Comparison of ENCODE assay signal across 10 cellular contexts in genomic region chr20:22490287-22491187, GRCh38.
DNase-seq lines count a peak whose midpoint lies in the region; ATAC-seq and TF ChIP-seq lines count a peak whose summit lies in the region.
"Had no signal": no experiment of that assay in that cellular context is flagged by ENCODE, and none has a peak within 500 bp of the region (broad histone marks: within the 10 kb centered on the region; RNA-seq: fewer than 3 reads in every experiment).

No MANE protein-coding gene starts in this region.

- peaks cover 16% of the 10 kb centered on the region for H3K4me1 Mint-ChIP-seq in nephron progenitor cell

- TF ChIP-seq CTCF in nephron progenitor cell (IDR thresholded peaks at IDR 0.05): no peak

- peaks cover 29% of the 10 kb centered on the region for H3K27me3 Mint-ChIP-seq in nephron progenitor cell (ENCODE audit: low read depth, poor library complexity)
- H3K27me3 Mint-ChIP-seq: activated CD4-positive, alpha-beta memory T cell treated with anti-CD3 and anti-CD28 coated beads for 36 hours had no signal

- DNase-seq in HK-2 (ENCODE audit: unreplicated experiment) (peak; percentile 36), NCI-H345 (lab: John Stamatoyannopoulos, UW) (peak; percentile 90), ecto neural progenitor cell (ENCODE audit: low spot score) (peak; percentile 49), nephron progenitor cell (peak; percentile 34), mesenteric fat pad (ENCODE audit: low spot score) (no peak), C1 segment of cervical spinal cord (lab: John Stamatoyannopoulos, UW) (no peak)
- DNase-seq: activated CD4-positive, alpha-beta memory T cell treated with anti-CD3 and anti-CD28 coated beads for 36 hours; NCI-H226 had no signal

- H3K36me3 Mint-ChIP-seq in nephron progenitor cell (ENCODE audit: low read depth): no peaks in the 10 kb centered on the region
- H3K36me3 Mint-ChIP-seq: activated CD4-positive, alpha-beta memory T cell treated with anti-CD3 and anti-CD28 coated beads for 36 hours had no signal

- H3K4me3 Mint-ChIP-seq in nephron progenitor cell: no peak overlapping the region
- H3K4me3 Mint-ChIP-seq: activated CD4-positive, alpha-beta memory T cell treated with anti-CD3 and anti-CD28 coated beads for 36 hours had no signal

- H3K9me3 Mint-ChIP-seq in nephron progenitor cell: peaks cover 9% of the 10 kb centered on the region

- H3K27ac Mint-ChIP-seq in nephron progenitor cell: no peak overlapping the region
- H3K27ac Mint-ChIP-seq: activated CD4-positive, alpha-beta memory T cell treated with anti-CD3 and anti-CD28 coated beads for 36 hours had no signal

- ATAC-seq in GM18520 (IDR thresholded peaks at IDR 0.05; ENCODE audit: unreplicated experiment) (no peak), GM21717 (IDR thresholded peaks at IDR 0.05; ENCODE audit: unreplicated experiment) (no peak)

Comparison
In these comparisons a context has a peak if more than half of its experiments do, and no peak if none do; other contexts are left out.
1. DNase-seq: peak in HK-2 (single experiment), NCI-H345 (single experiment), ecto neural progenitor cell (single experiment) and nephron progenitor cell (single experiment); none in mesenteric fat pad (single experiment) and C1 segment of cervical spinal cord (0 of 14).